Comparison of ENCODE assay signal across 1 cellular context in the genomic region with DNA sequence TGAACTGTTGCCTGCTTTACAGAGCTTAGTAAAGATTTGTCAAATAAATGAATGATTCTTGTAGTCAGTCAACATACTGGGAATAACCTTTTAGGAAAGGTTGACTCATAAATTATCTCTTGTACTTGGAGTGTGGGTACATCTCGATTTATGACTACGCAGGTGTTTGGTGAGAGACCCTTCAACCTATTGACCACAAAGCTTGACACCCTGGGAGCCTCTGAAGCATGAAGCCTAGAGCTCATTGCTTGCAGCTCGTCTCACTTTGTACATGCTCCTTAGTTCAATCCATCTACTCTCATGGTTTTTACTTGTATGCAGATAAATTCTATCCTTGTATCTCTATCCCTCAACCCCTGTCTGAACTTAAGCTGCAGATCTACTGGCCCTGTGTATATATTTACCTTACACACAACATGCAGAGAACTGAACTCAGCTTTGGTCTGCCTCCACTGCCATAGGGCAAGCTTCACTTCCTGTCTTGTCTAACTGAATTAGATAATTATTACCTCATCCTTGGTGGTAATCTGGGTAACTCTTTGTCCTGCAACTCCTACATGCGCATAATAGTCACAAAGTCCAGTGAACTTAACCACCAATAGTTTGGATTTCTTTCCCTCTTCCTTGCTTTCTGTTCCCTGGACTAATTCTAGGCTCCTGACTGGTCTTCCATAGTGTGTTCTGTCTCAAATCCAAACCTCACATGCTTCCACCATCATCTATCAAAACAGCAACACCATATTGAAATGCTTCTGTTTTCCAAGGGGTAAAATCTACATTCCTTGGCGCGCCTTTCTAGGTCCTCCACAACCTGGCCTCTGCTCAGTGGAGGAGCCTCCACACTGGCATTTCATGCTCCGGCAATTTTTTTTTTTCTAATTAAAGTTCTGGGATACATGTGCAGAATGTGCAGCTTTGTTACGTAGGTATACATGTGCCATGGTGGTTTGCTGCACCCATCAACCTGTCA.
TF ChIP-seq lines count a peak whose summit lies in the region.

No MANE protein-coding gene starts in this region.

TF ChIP-seq in HepG2, 621 proteins besides CTCF, POLR2A, EP300 and RAD21 (continued from another document and continues in another):
- TF ChIP-seq, protein P1, sequence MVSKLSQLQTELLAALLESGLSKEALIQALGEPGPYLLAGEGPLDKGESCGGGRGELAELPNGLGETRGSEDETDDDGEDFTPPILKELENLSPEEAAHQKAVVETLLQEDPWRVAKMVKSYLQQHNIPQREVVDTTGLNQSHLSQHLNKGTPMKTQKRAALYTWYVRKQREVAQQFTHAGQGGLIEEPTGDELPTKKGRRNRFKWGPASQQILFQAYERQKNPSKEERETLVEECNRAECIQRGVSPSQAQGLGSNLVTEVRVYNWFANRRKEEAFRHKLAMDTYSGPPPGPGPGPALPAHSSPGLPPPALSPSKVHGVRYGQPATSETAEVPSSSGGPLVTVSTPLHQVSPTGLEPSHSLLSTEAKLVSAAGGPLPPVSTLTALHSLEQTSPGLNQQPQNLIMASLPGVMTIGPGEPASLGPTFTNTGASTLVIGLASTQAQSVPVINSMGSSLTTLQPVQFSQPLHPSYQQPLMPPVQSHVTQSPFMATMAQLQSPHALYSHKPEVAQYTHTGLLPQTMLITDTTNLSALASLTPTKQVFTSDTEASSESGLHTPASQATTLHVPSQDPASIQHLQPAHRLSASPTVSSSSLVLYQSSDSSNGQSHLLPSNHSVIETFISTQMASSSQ (IDR thresholded peaks at IDR 0.05; ENCODE audit: low read depth): peak; percentile 94
- TF ChIP-seq, protein P1 (CRISPR knock-in tag; IDR thresholded peaks at IDR 0.05; ENCODE audit: borderline replicate concordance): peak; percentile 95
- no peak for TF ChIP-seq NFIB (CRISPR knock-in tag; IDR thresholded peaks at IDR 0.05; ENCODE audit: borderline replicate concordance)
- TF ChIP-seq ZSCAN30 (CRISPR knock-in tag; IDR thresholded peaks at IDR 0.05): no peak
- TF ChIP-seq SAP130 (CRISPR knock-in tag; IDR thresholded peaks at IDR 0.05; ENCODE audit: low read depth): peak; percentile 81
- TF ChIP-seq ZSCAN29 (CRISPR knock-in tag; conservative IDR thresholded peaks at IDR 0.05): peak; percentile 94; the same call in 1 of the 2 replicates
- TF ChIP-seq, protein P2, sequence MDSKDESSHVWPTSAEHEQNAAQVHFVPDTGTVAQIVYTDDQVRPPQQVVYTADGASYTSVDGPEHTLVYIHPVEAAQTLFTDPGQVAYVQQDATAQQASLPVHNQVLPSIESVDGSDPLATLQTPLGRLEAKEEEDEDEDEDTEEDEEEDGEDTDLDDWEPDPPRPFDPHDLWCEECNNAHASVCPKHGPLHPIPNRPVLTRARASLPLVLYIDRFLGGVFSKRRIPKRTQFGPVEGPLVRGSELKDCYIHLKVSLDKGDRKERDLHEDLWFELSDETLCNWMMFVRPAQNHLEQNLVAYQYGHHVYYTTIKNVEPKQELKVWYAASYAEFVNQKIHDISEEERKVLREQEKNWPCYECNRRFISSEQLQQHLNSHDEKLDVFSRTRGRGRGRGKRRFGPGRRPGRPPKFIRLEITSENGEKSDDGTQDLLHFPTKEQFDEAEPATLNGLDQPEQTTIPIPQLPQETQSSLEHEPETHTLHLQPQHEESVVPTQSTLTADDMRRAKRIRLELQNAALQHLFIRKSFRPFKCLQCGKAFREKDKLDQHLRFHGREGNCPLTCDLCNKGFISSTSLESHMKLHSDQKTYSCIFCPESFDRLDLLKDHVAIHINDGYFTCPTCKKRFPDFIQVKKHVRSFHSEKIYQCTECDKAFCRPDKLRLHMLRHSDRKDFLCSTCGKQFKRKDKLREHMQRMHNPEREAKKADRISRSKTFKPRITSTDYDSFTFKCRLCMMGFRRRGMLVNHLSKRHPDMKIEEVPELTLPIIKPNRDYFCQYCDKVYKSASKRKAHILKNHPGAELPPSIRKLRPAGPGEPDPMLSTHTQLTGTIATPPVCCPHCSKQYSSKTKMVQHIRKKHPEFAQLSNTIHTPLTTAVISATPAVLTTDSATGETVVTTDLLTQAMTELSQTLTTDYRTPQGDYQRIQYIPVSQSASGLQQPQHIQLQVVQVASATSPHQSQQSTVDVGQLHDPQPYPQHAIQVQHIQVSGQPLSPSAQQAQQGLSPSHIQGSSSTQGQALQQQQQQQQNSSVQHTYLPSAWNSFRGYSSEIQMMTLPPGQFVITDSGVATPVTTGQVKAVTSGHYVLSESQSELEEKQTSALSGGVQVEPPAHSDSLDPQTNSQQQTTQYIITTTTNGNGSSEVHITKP (CRISPR knock-in tag; IDR thresholded peaks at IDR 0.05; ENCODE audit: low read depth): peak; percentile 70; the same call in 1 of the 2 replicates
- TF ChIP-seq PHF21A (CRISPR knock-in tag; IDR thresholded peaks at IDR 0.05): peak; percentile 96
- no peak for TF ChIP-seq GABPA (IDR thresholded peaks at IDR 0.05; ENCODE audit: low read depth, low read length)
- peak; percentile 81 for TF ChIP-seq GABPA (CRISPR knock-in tag; IDR thresholded peaks at IDR 0.05; ENCODE audit: low read depth)
- TF ChIP-seq ZNF558 (CRISPR knock-in tag; IDR thresholded peaks at IDR 0.05; ENCODE audit: borderline replicate concordance): no peak
- peak; percentile 86; the same call in 1 of the 2 replicates for TF ChIP-seq ZBTB20 (CRISPR knock-in tag; IDR thresholded peaks at IDR 0.05; ENCODE audit: borderline replicate concordance, low read depth)
- no peak for TF ChIP-seq ZNF20 (CRISPR knock-in tag; IDR thresholded peaks at IDR 0.05)
- no peak for TF ChIP-seq RFX1 (IDR thresholded peaks at IDR 0.05)
- TF ChIP-seq, protein P3, sequence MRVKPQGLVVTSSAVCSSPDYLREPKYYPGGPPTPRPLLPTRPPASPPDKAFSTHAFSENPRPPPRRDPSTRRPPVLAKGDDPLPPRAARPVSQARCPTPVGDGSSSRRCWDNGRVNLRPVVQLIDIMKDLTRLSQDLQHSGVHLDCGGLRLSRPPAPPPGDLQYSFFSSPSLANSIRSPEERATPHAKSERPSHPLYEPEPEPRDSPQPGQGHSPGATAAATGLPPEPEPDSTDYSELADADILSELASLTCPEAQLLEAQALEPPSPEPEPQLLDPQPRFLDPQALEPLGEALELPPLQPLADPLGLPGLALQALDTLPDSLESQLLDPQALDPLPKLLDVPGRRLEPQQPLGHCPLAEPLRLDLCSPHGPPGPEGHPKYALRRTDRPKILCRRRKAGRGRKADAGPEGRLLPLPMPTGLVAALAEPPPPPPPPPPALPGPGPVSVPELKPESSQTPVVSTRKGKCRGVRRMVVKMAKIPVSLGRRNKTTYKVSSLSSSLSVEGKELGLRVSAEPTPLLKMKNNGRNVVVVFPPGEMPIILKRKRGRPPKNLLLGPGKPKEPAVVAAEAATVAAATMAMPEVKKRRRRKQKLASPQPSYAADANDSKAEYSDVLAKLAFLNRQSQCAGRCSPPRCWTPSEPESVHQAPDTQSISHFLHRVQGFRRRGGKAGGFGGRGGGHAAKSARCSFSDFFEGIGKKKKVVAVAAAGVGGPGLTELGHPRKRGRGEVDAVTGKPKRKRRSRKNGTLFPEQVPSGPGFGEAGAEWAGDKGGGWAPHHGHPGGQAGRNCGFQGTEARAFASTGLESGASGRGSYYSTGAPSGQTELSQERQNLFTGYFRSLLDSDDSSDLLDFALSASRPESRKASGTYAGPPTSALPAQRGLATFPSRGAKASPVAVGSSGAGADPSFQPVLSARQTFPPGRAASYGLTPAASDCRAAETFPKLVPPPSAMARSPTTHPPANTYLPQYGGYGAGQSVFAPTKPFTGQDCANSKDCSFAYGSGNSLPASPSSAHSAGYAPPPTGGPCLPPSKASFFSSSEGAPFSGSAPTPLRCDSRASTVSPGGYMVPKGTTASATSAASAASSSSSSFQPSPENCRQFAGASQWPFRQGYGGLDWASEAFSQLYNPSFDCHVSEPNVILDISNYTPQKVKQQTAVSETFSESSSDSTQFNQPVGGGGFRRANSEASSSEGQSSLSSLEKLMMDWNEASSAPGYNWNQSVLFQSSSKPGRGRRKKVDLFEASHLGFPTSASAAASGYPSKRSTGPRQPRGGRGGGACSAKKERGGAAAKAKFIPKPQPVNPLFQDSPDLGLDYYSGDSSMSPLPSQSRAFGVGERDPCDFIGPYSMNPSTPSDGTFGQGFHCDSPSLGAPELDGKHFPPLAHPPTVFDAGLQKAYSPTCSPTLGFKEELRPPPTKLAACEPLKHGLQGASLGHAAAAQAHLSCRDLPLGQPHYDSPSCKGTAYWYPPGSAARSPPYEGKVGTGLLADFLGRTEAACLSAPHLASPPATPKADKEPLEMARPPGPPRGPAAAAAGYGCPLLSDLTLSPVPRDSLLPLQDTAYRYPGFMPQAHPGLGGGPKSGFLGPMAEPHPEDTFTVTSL (CRISPR knock-in tag; IDR thresholded peaks at IDR 0.05; ENCODE audit: borderline replicate concordance): peak; percentile 90; the same call in 1 of the 2 replicates
- TF ChIP-seq JUN (CRISPR knock-in tag; IDR thresholded peaks at IDR 0.05): peak; percentile 81
- no peak for TF ChIP-seq ZNF83 (CRISPR knock-in tag; IDR thresholded peaks at IDR 0.05; ENCODE audit: borderline replicate concordance)
- TF ChIP-seq RCOR2 (CRISPR knock-in tag; IDR thresholded peaks at IDR 0.05): peak; percentile 85
- TF ChIP-seq CHCHD3 (CRISPR knock-in tag; IDR thresholded peaks at IDR 0.05): no peak
- no peak for TF ChIP-seq NKX3-1 (CRISPR knock-in tag; IDR thresholded peaks at IDR 0.05)
- TF ChIP-seq, protein P4, sequence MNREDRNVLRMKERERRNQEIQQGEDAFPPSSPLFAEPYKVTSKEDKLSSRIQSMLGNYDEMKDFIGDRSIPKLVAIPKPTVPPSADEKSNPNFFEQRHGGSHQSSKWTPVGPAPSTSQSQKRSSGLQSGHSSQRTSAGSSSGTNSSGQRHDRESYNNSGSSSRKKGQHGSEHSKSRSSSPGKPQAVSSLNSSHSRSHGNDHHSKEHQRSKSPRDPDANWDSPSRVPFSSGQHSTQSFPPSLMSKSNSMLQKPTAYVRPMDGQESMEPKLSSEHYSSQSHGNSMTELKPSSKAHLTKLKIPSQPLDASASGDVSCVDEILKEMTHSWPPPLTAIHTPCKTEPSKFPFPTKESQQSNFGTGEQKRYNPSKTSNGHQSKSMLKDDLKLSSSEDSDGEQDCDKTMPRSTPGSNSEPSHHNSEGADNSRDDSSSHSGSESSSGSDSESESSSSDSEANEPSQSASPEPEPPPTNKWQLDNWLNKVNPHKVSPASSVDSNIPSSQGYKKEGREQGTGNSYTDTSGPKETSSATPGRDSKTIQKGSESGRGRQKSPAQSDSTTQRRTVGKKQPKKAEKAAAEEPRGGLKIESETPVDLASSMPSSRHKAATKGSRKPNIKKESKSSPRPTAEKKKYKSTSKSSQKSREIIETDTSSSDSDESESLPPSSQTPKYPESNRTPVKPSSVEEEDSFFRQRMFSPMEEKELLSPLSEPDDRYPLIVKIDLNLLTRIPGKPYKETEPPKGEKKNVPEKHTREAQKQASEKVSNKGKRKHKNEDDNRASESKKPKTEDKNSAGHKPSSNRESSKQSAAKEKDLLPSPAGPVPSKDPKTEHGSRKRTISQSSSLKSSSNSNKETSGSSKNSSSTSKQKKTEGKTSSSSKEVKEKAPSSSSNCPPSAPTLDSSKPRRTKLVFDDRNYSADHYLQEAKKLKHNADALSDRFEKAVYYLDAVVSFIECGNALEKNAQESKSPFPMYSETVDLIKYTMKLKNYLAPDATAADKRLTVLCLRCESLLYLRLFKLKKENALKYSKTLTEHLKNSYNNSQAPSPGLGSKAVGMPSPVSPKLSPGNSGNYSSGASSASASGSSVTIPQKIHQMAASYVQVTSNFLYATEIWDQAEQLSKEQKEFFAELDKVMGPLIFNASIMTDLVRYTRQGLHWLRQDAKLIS (CRISPR knock-in tag; IDR thresholded peaks at IDR 0.05): no peak
- peak; percentile 91 for TF ChIP-seq TRIM24 (CRISPR knock-in tag; IDR thresholded peaks at IDR 0.05)
- no peak for TF ChIP-seq FIP1L1 (IDR thresholded peaks at IDR 0.05; ENCODE audit: borderline replicate concordance, insufficient read depth, low read depth, low read length)
- no peak for TF ChIP-seq DNMT1 (CRISPR knock-in tag; IDR thresholded peaks at IDR 0.05)
- TF ChIP-seq ZBTB42 (CRISPR knock-in tag; IDR thresholded peaks at IDR 0.05): no peak
- TF ChIP-seq, protein P5, sequence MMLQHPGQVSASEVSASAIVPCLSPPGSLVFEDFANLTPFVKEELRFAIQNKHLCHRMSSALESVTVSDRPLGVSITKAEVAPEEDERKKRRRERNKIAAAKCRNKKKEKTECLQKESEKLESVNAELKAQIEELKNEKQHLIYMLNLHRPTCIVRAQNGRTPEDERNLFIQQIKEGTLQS (CRISPR knock-in tag; IDR thresholded peaks at IDR 0.05): peak; percentile 62
- TF ChIP-seq, protein P6, sequence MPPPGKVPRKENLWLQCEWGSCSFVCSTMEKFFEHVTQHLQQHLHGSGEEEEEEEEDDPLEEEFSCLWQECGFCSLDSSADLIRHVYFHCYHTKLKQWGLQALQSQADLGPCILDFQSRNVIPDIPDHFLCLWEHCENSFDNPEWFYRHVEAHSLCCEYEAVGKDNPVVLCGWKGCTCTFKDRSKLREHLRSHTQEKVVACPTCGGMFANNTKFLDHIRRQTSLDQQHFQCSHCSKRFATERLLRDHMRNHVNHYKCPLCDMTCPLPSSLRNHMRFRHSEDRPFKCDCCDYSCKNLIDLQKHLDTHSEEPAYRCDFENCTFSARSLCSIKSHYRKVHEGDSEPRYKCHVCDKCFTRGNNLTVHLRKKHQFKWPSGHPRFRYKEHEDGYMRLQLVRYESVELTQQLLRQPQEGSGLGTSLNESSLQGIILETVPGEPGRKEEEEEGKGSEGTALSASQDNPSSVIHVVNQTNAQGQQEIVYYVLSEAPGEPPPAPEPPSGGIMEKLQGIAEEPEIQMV (CRISPR knock-in tag; IDR thresholded peaks at IDR 0.05; ENCODE audit: low read depth): no peak
- TF ChIP-seq TEAD3 (CRISPR knock-in tag; optimal IDR thresholded peaks at IDR 0.05; ENCODE audit: borderline replicate concordance): peak; percentile 55
- TF ChIP-seq MED8 (CRISPR knock-in tag; IDR thresholded peaks at IDR 0.05; ENCODE audit: insufficient replicate concordance): peak; percentile 36
- peak; percentile 71; the same call in 1 of the 2 replicates for TF ChIP-seq ZNF878 (CRISPR knock-in tag; IDR thresholded peaks at IDR 0.05)
- peak; percentile 43; the same call in 1 of the 2 replicates for TF ChIP-seq FOXP1 (IDR thresholded peaks at IDR 0.05)
- TF ChIP-seq FOXP1 (CRISPR knock-in tag; IDR thresholded peaks at IDR 0.05): peak; percentile 84
- peak; percentile 78; the same call in 1 of the 2 replicates for TF ChIP-seq FOXO1 (CRISPR knock-in tag; IDR thresholded peaks at IDR 0.05)
- TF ChIP-seq, protein P7, sequence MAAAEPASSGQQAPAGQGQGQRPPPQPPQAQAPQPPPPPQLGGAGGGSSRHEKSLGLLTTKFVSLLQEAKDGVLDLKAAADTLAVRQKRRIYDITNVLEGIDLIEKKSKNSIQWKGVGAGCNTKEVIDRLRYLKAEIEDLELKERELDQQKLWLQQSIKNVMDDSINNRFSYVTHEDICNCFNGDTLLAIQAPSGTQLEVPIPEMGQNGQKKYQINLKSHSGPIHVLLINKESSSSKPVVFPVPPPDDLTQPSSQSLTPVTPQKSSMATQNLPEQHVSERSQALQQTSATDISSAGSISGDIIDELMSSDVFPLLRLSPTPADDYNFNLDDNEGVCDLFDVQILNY (CRISPR knock-in tag; conservative IDR thresholded peaks at IDR 0.05): no peak
- no peak for TF ChIP-seq ZSCAN12 (CRISPR knock-in tag; IDR thresholded peaks at IDR 0.05)
